Comparison of ENCODE assay signal across 25 cellular contexts in the genomic region with DNA sequence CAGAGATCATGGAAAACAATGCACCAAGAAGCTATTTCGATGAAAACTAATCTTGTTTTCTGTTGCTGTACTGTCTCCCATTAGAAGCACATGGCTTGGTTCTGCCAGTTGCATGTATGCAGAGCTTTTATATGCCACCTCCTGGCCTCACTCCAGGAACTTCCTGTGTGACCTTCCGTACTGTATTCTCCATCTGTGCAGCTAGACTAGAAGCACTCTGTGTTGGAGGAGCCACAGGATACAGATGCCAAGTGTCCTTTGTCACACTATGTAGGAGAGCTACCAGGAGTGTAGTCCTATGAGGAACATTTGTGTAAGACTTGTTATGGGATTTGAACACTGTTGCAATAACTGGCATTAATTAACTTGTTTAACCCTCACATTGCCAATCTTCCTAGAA.
A peak's percentile ranks its signal among the peaks of the same experiment; 100 is the strongest.
DNase-seq lines count a peak whose midpoint lies in the region; ATAC-seq and TF ChIP-seq lines count a peak whose summit lies in the region.
"Had no signal": no experiment of that assay in that cellular context is flagged by ENCODE, and none has a peak within 500 bp of the region (broad histone marks: within the 10 kb centered on the region; RNA-seq: fewer than 3 reads in every experiment).

No MANE protein-coding gene starts in this region.

- no peak overlapping the region for H4K91ac ChIP-seq in trophoblast cell (ENCODE audit: low read depth, low read length)

- H3K36me3 Mint-ChIP-seq in stimulated activated naive B cell treated with anti-CD40 and anti-IgM and Interleukin-4, amounts not matched to agents 10 μg/mL and 1 μg/mL and 100 μg/mL, for 72 hours: no peaks in the 10 kb centered on the region
- H3K36me3 Mint-ChIP-seq: CD14-positive monocyte, IgD-negative memory B cell had no signal

- intact Hi-C loops in mammary epithelial cell (cut with micrococcal nuclease): no loop called here

- no peak overlapping the region for H3K14ac ChIP-seq in trophoblast cell (ENCODE audit: low read length)

- H3K9ac ChIP-seq in trophoblast cell (ENCODE audit: low read length) (peak overlapping the region; percentile 66), mammary epithelial cell (ENCODE audit: insufficient read depth, low read length) (no peak overlapping the region)
- H3K9ac ChIP-seq: KMS-11, SK-N-SH had no signal

- H3K4me3 Mint-ChIP-seq in stimulated activated naive B cell treated with anti-CD40 and anti-IgM and Interleukin-4, amounts not matched to agents 10 μg/mL and 1 μg/mL and 100 μg/mL, for 72 hours: no peak overlapping the region
- H3K4me3 Mint-ChIP-seq: CD14-positive monocyte; IgD-negative memory B cell; T-helper 1 cell treated with Interleukin-12 subunit alpha and Interleukin-12 subunit beta and Interleukin-4 antibody, amounts not matched to agents 30 μg/mL and 1 μg/mL, for 36 hours had no signal

- in situ Hi-C loops in mammary epithelial cell (cut with MboI; ENCODE audit: low sequenced_read_pairs in 2 of 2): no loop called here

- H3K4me2 ChIP-seq in trophoblast cell (ENCODE audit: low read length) (no peak overlapping the region), mammary epithelial cell (ENCODE audit: insufficient read depth, low read depth, low read length) (no peak overlapping the region)
- H3K4me2 ChIP-seq: KMS-11, SK-N-SH had no signal

- H3K9me3 Mint-ChIP-seq in stimulated activated naive B cell treated with anti-CD40 and anti-IgM and Interleukin-4, amounts not matched to agents 10 μg/mL and 1 μg/mL and 100 μg/mL, for 72 hours: peaks cover 7% of the 10 kb centered on the region in 2 donors

- H3K4me3 ChIP-seq in trophoblast cell (ENCODE audit: low read depth, low read length): no peak overlapping the region
- H3K4me3 ChIP-seq in mammary epithelial cell (replicated peaks in 1 of 3; ENCODE audit: insufficient read depth in 1 of 3, low read depth in 2 of 3, low read length in 3 of 3): no peak overlapping the region
- H3K4me3 ChIP-seq: GM12878 had no signal

- no peak for TF ChIP-seq CTCF in mammary epithelial cell (conservative IDR thresholded peaks at IDR 0.05 in 1 of 2, IDR thresholded peaks at IDR 0.05 in 1 of 2; ENCODE audit: extremely low read depth in 1 of 2, insufficient read depth in 1 of 2, low read depth in 1 of 2, low read length in 2 of 2)

- H2AK5ac ChIP-seq in trophoblast cell (ENCODE audit: low read length): no peak overlapping the region

- no peak overlapping the region for H2BK120ac ChIP-seq in trophoblast cell (ENCODE audit: insufficient read depth, low read length, poor library complexity)

- no peak overlapping the region for H3K18ac ChIP-seq in trophoblast cell (ENCODE audit: low read length)

- DNase-seq in NCI-H1092 treated with DMSO at 0.1 percent for 48 hours (lab: John Stamatoyannopoulos, UW): peak; percentile 6
- DNase-seq in NCI-H1092 (lab: John Stamatoyannopoulos, UW): no peak
- peak; percentile 87 for DNase-seq in NCI-H1694 (lab: John Stamatoyannopoulos, UW)
- peak; percentile 92 for DNase-seq in NCI-H69 (lab: John Stamatoyannopoulos, UW)
- DNase-seq in trophoblast cell: no peak
- DNase-seq in mammary epithelial cell: no peak
- DNase-seq in stimulated activated naive B cell treated with anti-CD40 and anti-IgM and Interleukin-4, amounts not matched to agents 10 μg/mL and 1 μg/mL and 100 μg/mL, for 72 hours: no peak
- DNase-seq: ACHN, BE2C, Calu3, NCI-H1048, NCI-H1436, NCI-H2029, NCI-H524, SK-N-SH, SW 1271 had no signal

- H4K20me1 ChIP-seq in mammary epithelial cell (ENCODE audit: insufficient read depth, low read length): no peaks in the 10 kb centered on the region

- no CpG with 5 or more reads among the region's 2 CpGs for WGBS in trophoblast cell (ENCODE audit: extremely low coverage, insufficient coverage, insufficient read length)
- WGBS in mammary epithelial cell (ENCODE audit: low coverage, missing lambda C conversion rate): 51% methylated on average over 2 of the region's 2 CpGs

- no peak overlapping the region for H3K23ac ChIP-seq in trophoblast cell (ENCODE audit: low read length)

- H3K9me3 ChIP-seq in trophoblast cell (ENCODE audit: insufficient read depth, low read depth, low read length) (no peaks in the 10 kb centered on the region), mammary epithelial cell (replicated peaks; ENCODE audit: insufficient read depth, low read length) (peaks cover 7% of the 10 kb centered on the region)
- H3K9me3 ChIP-seq: BE2C had no signal

- BruUV-seq in mammary epithelial cell (replicated peaks; lab: Mats Ljungman, UMichigan): no TSS peak

- H3K79me2 ChIP-seq in trophoblast cell (ENCODE audit: control insufficient read depth, insufficient read depth, low read length, poor library complexity) (no peaks in the 10 kb centered on the region), mammary epithelial cell (ENCODE audit: insufficient read depth, low read length) (no peaks in the 10 kb centered on the region)

- H3K79me1 ChIP-seq in trophoblast cell (ENCODE audit: low read length): no peaks in the 10 kb centered on the region

- H3K36me3 ChIP-seq in trophoblast cell (ENCODE audit: control insufficient read depth in 1 of 2, insufficient read depth in 2 of 2, low read length in 2 of 2): no peaks in the 10 kb centered on the region
- no peaks in the 10 kb centered on the region for H3K36me3 ChIP-seq in mammary epithelial cell (ENCODE audit: insufficient read depth, low read length)
- H3K36me3 ChIP-seq: BE2C had no signal

- dilution Hi-C loops in mammary epithelial cell (cut with HindIII; ENCODE audit: low sequenced_read_pairs): no loop called here

- no peaks in the 10 kb centered on the region for H3K27me3 Mint-ChIP-seq in stimulated activated naive B cell treated with anti-CD40 and anti-IgM and Interleukin-4, amounts not matched to agents 10 μg/mL and 1 μg/mL and 100 μg/mL, for 72 hours
- H3K27me3 Mint-ChIP-seq: IgD-negative memory B cell had no signal

- H2AFZ ChIP-seq in trophoblast cell (ENCODE audit: insufficient read depth, low read length, poor library complexity) (no peak overlapping the region), mammary epithelial cell (ENCODE audit: low read depth, low read length) (no peak overlapping the region)

- H3K4ac ChIP-seq in trophoblast cell (ENCODE audit: low read depth, low read length): no peak overlapping the region

- CTCF ChIA-PET in mammary epithelial cell (lab: Charles Lee; ENCODE audit: low non-redundant PET): no interaction called here

- H3K4me1 Mint-ChIP-seq in stimulated activated naive B cell treated with anti-CD40 and anti-IgM and Interleukin-4, amounts not matched to agents 10 μg/mL and 1 μg/mL and 100 μg/mL, for 72 hours: no peaks in the 10 kb centered on the region
- H3K4me1 Mint-ChIP-seq: CD14-positive monocyte, IgD-negative memory B cell had no signal

- H3K4me1 ChIP-seq in trophoblast cell (ENCODE audit: control insufficient read depth in 1 of 2, insufficient read depth in 2 of 2, low read length in 2 of 2): no peaks in the 10 kb centered on the region
- H3K4me1 ChIP-seq in mammary epithelial cell (ENCODE audit: insufficient read depth, low read length): no peaks in the 10 kb centered on the region
- H3K4me1 ChIP-seq: BE2C had no signal

- H4K8ac ChIP-seq in trophoblast cell (ENCODE audit: low read depth, low read length): no peak overlapping the region

- H3K27ac Mint-ChIP-seq in stimulated activated naive B cell treated with anti-CD40 and anti-IgM and Interleukin-4, amounts not matched to agents 10 μg/mL and 1 μg/mL and 100 μg/mL, for 72 hours: no peak overlapping the region
- H3K27ac Mint-ChIP-seq: CD14-positive monocyte; IgD-negative memory B cell; T-helper 1 cell treated with Interleukin-12 subunit alpha and Interleukin-12 subunit beta and Interleukin-4 antibody, amounts not matched to agents 30 μg/mL and 1 μg/mL, for 36 hours had no signal

- no peak overlapping the region for H2BK12ac ChIP-seq in trophoblast cell (ENCODE audit: low read length)

- no peak overlapping the region for H2BK5ac ChIP-seq in trophoblast cell (ENCODE audit: low read depth, low read length, poor library complexity)

- H3K27ac ChIP-seq in trophoblast cell (ENCODE audit: low read depth, low read length) (no peak overlapping the region), mammary epithelial cell (ENCODE audit: insufficient read depth, low read depth, low read length) (no peak overlapping the region)
- H3K27ac ChIP-seq: 22Rv1, HL-60, KMS-11 had no signal

- H3K27me3 ChIP-seq in trophoblast cell (ENCODE audit: insufficient read depth, low read length): no peaks in the 10 kb centered on the region
- H3K27me3 ChIP-seq in mammary epithelial cell (ENCODE audit: insufficient read depth, low read length): no peaks in the 10 kb centered on the region
- H3K27me3 ChIP-seq: BE2C had no signal

- H4K12ac ChIP-seq in trophoblast cell (ENCODE audit: low read depth, low read length): no peak overlapping the region

- ATAC-seq in HG02973 (IDR thresholded peaks at IDR 0.05; ENCODE audit: unreplicated experiment): no peak
- no peak for ATAC-seq in stimulated activated naive B cell treated with anti-CD40 and anti-IgM and Interleukin-4, amounts not matched to agents 10 μg/mL and 1 μg/mL and 100 μg/mL, for 72 hours (replicated peaks)
- ATAC-seq: GM12878, HCT116 had no signal

Comparison
In these comparisons a context has a peak if more than half of its experiments do, and no peak if none do; other contexts are left out.
1. DNase-seq: peak in NCI-H1092 treated with DMSO at 0.1 percent for 48 hours (single experiment), NCI-H1694 (single experiment) and NCI-H69 (single experiment); none in NCI-H1092 (single experiment), trophoblast cell (0 of 2), mammary epithelial cell (single experiment) and stimulated activated naive B cell treated with anti-CD40 and anti-IgM and Interleukin-4, amounts not matched to agents 10 μg/mL and 1 μg/mL and 100 μg/mL, for 72 hours (single experiment).